In the genomic region with DNA sequence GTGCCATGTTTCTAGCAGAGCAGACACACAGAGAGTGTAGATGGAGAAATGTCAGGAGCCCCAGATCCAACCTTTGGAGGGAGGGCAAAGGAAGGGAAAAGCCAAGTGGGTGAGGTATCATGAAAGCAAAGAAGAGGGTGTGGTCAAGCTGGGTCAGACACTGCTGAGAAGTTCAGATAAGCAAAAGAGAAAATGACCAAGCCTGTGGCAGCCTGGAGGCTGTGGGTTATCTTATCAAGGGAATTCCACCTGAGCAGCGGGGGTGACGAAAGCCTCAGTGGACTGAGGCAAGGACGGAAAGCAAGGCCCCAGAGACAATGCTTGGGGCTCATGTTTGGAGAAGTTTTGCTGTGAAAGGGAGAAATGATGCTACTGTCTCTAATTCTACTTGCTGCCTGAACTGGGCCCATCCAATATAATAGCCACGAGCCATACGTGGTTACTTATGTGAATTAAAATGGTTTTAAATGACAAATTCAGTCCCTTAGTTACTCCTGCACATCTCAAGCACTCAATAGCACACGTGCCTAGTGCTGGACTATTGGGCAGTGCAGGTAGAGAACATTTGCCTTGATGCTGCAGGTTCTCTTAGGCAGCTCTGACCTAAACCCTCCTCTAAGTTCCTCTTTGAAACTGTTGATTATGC, we compare ENCODE assay signal across 23 cellular contexts.
"Had no signal": no experiment of that assay in that cellular context is flagged by ENCODE, and none has a peak within 500 bp of the region (broad histone marks: within the 10 kb centered on the region; RNA-seq: fewer than 3 reads in every experiment).

No MANE protein-coding gene starts in this region.

- H3K9me3 ChIP-seq: colonic mucosa, prostate gland, right atrium auricular region, thoracic aorta, uterus had no signal

- H3K4me3 ChIP-seq: colonic mucosa, prostate gland, right atrium auricular region, thoracic aorta, uterus had no signal

- H3K27ac ChIP-seq: brain microvascular endothelial cell, colonic mucosa, prostate gland, right atrium auricular region, thoracic aorta, uterus had no signal

- H3K27me3 ChIP-seq: brain microvascular endothelial cell, colonic mucosa, right atrium auricular region, uterus had no signal

- H3K27me3 Mint-ChIP-seq: activated CD4-positive, alpha-beta T cell treated with anti-CD3 and anti-CD28 coated beads, Interleukin-2, amount 10 ng/mL, durations not matched to agents 7 days and 5 days; stimulated activated naive CD8-positive, alpha-beta T cell treated with anti-CD3 and anti-CD28 coated beads, Interleukin-15, amount 100 ng/mL, for 72 hours had no signal

- H3K9me3 Mint-ChIP-seq: activated CD4-positive, alpha-beta T cell treated with anti-CD3 and anti-CD28 coated beads, Interleukin-2, amount 10 ng/mL, durations not matched to agents 7 days and 5 days; activated T-cell treated with anti-CD3 and anti-CD28 coated beads, Interleukin-2, amount 50 U/mL, for 72 hours; central memory CD8-positive, alpha-beta T cell; naive B cell; neural crest cell; stimulated activated naive CD8-positive, alpha-beta T cell treated with anti-CD3 and anti-CD28 coated beads, Interleukin-15, amount 100 ng/mL, for 72 hours had no signal

- FAIRE-seq: endometrium, frontal cortex, TTC549 had no signal

- H3K36me3 ChIP-seq: brain microvascular endothelial cell, colonic mucosa, prostate gland, right atrium auricular region, thoracic aorta, uterus had no signal

- DNase-seq: activated CD4-positive, alpha-beta T cell treated with anti-CD3 and anti-CD28 coated beads, Interleukin-2, amount 10 ng/mL, durations not matched to agents 7 days and 5 days; activated CD8-positive, alpha-beta T cell treated with anti-CD3 and anti-CD28 coated beads, Interleukin-2, amount 10 ng/mL, durations not matched to agents 7 days and 5 days; activated effector memory CD4-positive, alpha-beta T cell treated with anti-CD3 and anti-CD28 coated beads, Interleukin-2, amount 50 U/mL, for 16 hours; activated naive CD4-positive, alpha-beta T cell treated with anti-CD3 and anti-CD28 coated beads, Interleukin-2, amount 50 U/mL, for 16 hours; activated T-cell treated with anti-CD3 and anti-CD28 coated beads, Interleukin-2, amount 50 U/mL, for 72 hours; aorta; brain microvascular endothelial cell; colonic mucosa; left ventricle myocardium superior; naive B cell; stimulated activated CD4-positive, alpha-beta T cell treated with anti-CD3 and anti-CD28 coated beads, Interleukin-15, amount 100 ng/mL, for 24 hours; stimulated activated CD4-positive, alpha-beta T cell treated with anti-CD3 and anti-CD28 coated beads, Interleukin-2, amount 100 ng/mL, for 48 hours; stimulated activated naive CD8-positive, alpha-beta T cell treated with anti-CD3 and anti-CD28 coated beads, Interleukin-15, amount 100 ng/mL, for 72 hours; SW 1271; uterus had no signal

- H3K27ac Mint-ChIP-seq: activated CD4-positive, alpha-beta T cell treated with anti-CD3 and anti-CD28 coated beads, Interleukin-2, amount 10 ng/mL, durations not matched to agents 7 days and 5 days; activated CD8-positive, alpha-beta T cell treated with anti-CD3 and anti-CD28 coated beads, Interleukin-2, amount 10 ng/mL, durations not matched to agents 7 days and 5 days; activated T-cell treated with anti-CD3 and anti-CD28 coated beads, Interleukin-2, amount 50 U/mL, for 72 hours; stimulated activated naive CD8-positive, alpha-beta T cell treated with anti-CD3 and anti-CD28 coated beads, Interleukin-15, amount 100 ng/mL, for 72 hours had no signal

- H3K4me3 Mint-ChIP-seq: activated CD4-positive, alpha-beta T cell treated with anti-CD3 and anti-CD28 coated beads, Interleukin-2, amount 10 ng/mL, durations not matched to agents 7 days and 5 days; activated CD8-positive, alpha-beta T cell treated with anti-CD3 and anti-CD28 coated beads, Interleukin-2, amount 10 ng/mL, durations not matched to agents 7 days and 5 days; activated T-cell treated with anti-CD3 and anti-CD28 coated beads, Interleukin-2, amount 50 U/mL, for 72 hours; central memory CD8-positive, alpha-beta T cell; naive B cell; neural crest cell; stimulated activated naive CD8-positive, alpha-beta T cell treated with anti-CD3 and anti-CD28 coated beads, Interleukin-15, amount 100 ng/mL, for 72 hours had no signal

- H3K4me1 Mint-ChIP-seq: activated CD4-positive, alpha-beta T cell treated with anti-CD3 and anti-CD28 coated beads, Interleukin-2, amount 10 ng/mL, durations not matched to agents 7 days and 5 days; central memory CD8-positive, alpha-beta T cell; stimulated activated naive CD8-positive, alpha-beta T cell treated with anti-CD3 and anti-CD28 coated beads, Interleukin-15, amount 100 ng/mL, for 72 hours had no signal

- ATAC-seq: activated CD8-positive, alpha-beta T cell treated with anti-CD3 and anti-CD28 coated beads, Interleukin-2, amount 10 ng/mL, durations not matched to agents 7 days and 5 days; activated T-cell treated with anti-CD3 and anti-CD28 coated beads, Interleukin-2, amount 50 U/mL, for 72 hours; left ventricle myocardium superior; stimulated activated naive CD8-positive, alpha-beta T cell treated with anti-CD3 and anti-CD28 coated beads, Interleukin-15, amount 100 ng/mL, for 72 hours had no signal

- H3K4me1 ChIP-seq: uterus had no signal

- H3K36me3 Mint-ChIP-seq: naive B cell had no signal
